22 cellular contexts compared by ENCODE assay signal in the genomic region with DNA sequence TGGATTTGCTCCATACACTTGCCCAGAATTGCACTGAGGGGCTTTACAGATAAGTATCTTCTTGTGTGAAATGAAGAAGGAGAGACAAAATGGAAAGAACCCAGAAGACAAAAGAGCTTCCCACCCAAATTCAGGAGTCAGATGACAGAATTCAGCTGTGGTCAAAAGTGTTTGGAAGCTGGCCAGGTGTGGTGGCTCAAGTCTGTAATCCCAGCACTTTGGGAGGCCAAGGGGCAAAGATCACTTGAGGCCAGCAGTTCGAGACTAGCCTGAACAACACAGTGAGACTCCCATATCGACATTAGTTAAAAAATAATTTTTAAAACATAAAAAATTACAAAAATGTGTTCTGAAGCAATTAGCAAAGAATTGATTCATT. TPM values are rescaled to one million over a fixed set of nuclear protein-coding genes. Genes with fewer than 3 reads are reported as not detected.
DNase-seq lines count a peak whose midpoint lies in the region; ATAC-seq and TF ChIP-seq lines count a peak whose summit lies in the region.
"Had no signal": no experiment of that assay in that cellular context is flagged by ENCODE, and none has a peak within 500 bp of the region (broad histone marks: within the 10 kb centered on the region; RNA-seq: fewer than 3 reads in every experiment).

No MANE protein-coding gene starts in this region.

- no peaks in the 10 kb centered on the region for H3K27me3 ChIP-seq in right atrium auricular region
- H3K27me3 ChIP-seq in PC-9 (ENCODE audit: insufficient read depth, low read depth), result no peaks in the 10 kb centered on the region
- H3K27me3 ChIP-seq in trophoblast cell (ENCODE audit: insufficient read depth, low read length), result no peaks in the 10 kb centered on the region
- H3K27me3 ChIP-seq: BLaER1, heart left ventricle had no signal

- H3K27ac Mint-ChIP-seq in central memory CD8-positive, alpha-beta T cell (ENCODE audit: low read depth), result peak overlapping the region; percentile 54

- WGBS in trophoblast cell (ENCODE audit: extremely low coverage, insufficient coverage, insufficient read length), result no CpG with 5 or more reads among the region's 2 CpGs

- no peak overlapping the region for H3K18ac ChIP-seq in trophoblast cell (ENCODE audit: low read length)

- peaks cover 88% of the 10 kb centered on the region for H3F3A ChIP-seq in PC-9 (ENCODE audit: insufficient read depth, low read depth)

- no peaks in the 10 kb centered on the region for H3K36me3 Mint-ChIP-seq in central memory CD8-positive, alpha-beta T cell (ENCODE audit: insufficient read depth)

- no peak for TF ChIP-seq CTCF in right atrium auricular region (IDR thresholded peaks at IDR 0.05)
- no peak for TF ChIP-seq CTCF in PC-9 (conservative IDR thresholded peaks at IDR 0.05)
- no peak for TF ChIP-seq CTCF in GM13977 (IDR thresholded peaks at IDR 0.05; ENCODE audit: extremely low read depth, insufficient read depth, missing control alignments)

- H4K20me1 ChIP-seq in PC-9 (ENCODE audit: insufficient read depth), result peaks cover 3% of the 10 kb centered on the region; the same call in 1 of the 2 replicates
- H4K20me1 ChIP-seq: BLaER1 had no signal

- H3K9me3 Mint-ChIP-seq in central memory CD8-positive, alpha-beta T cell, result no peaks in the 10 kb centered on the region
- H3K9me3 Mint-ChIP-seq: stimulated activated effector memory CD8-positive, alpha-beta T cell treated with anti-CD3 and anti-CD28 coated beads, Interleukin-12 subunit alpha, Interleukin-12 subunit beta, amount 100 ng/mL, for 72 hours had no signal

- H3K79me2 ChIP-seq in PC-9 (ENCODE audit: low read depth) (peaks cover 4% of the 10 kb centered on the region; the same call in 1 of the 2 replicates), trophoblast cell (ENCODE audit: control insufficient read depth, insufficient read depth, low read length, poor library complexity) (no peaks in the 10 kb centered on the region)

- no peaks in the 10 kb centered on the region for H3K27me3 Mint-ChIP-seq in central memory CD8-positive, alpha-beta T cell

- H3K4me1 ChIP-seq in right atrium auricular region (peaks cover 0 to 4% of the 10 kb centered on the region in 2 donors), PC-9 (replicated peaks; ENCODE audit: insufficient read depth) (peaks cover 46% of the 10 kb centered on the region), trophoblast cell (ENCODE audit: control insufficient read depth in 1 of 2, insufficient read depth in 2 of 2, low read length in 2 of 2) (peaks cover 10 to 18% of the 10 kb centered on the region in 2 experiments)

- H3K27ac ChIP-seq in right atrium auricular region (no peak overlapping the region), PC-9 (0 out of 2 replicates have a peak overlapping the region, but pooled peaks have one; percentile 31), trophoblast cell (ENCODE audit: low read depth, low read length) (no peak overlapping the region)
- H3K27ac ChIP-seq: BLaER1, heart left ventricle had no signal

- no peak overlapping the region for H2BK120ac ChIP-seq in trophoblast cell (ENCODE audit: insufficient read depth, low read length, poor library complexity)

- no peak overlapping the region for H4K12ac ChIP-seq in trophoblast cell (ENCODE audit: low read depth, low read length)

- H3K4ac ChIP-seq in trophoblast cell (ENCODE audit: low read depth, low read length), result no peak overlapping the region

- no peak overlapping the region for H3K4me3 Mint-ChIP-seq in central memory CD8-positive, alpha-beta T cell
- H3K4me3 Mint-ChIP-seq: stimulated activated effector memory CD8-positive, alpha-beta T cell treated with anti-CD3 and anti-CD28 coated beads, Interleukin-12 subunit alpha, Interleukin-12 subunit beta, amount 100 ng/mL, for 72 hours had no signal

- no peak overlapping the region for H3K9ac ChIP-seq in trophoblast cell (ENCODE audit: low read length)
- H3K9ac ChIP-seq: BLaER1 had no signal

- H2BK5ac ChIP-seq in trophoblast cell (ENCODE audit: low read depth, low read length, poor library complexity), result no peak overlapping the region

- peaks cover 27% of the 10 kb centered on the region for H3K4me1 Mint-ChIP-seq in central memory CD8-positive, alpha-beta T cell

- no peak overlapping the region for H3K23ac ChIP-seq in trophoblast cell (ENCODE audit: low read length)

- H2AK5ac ChIP-seq in trophoblast cell (ENCODE audit: low read length), result no peak overlapping the region

- no peaks in the 10 kb centered on the region for H3K9me3 ChIP-seq in right atrium auricular region
- no peaks in the 10 kb centered on the region for H3K9me3 ChIP-seq in PC-9 (ENCODE audit: insufficient read depth, low read depth)
- H3K9me3 ChIP-seq in trophoblast cell (ENCODE audit: insufficient read depth, low read depth, low read length), result no peaks in the 10 kb centered on the region
- H3K9me3 ChIP-seq: BLaER1, Caco-2, heart left ventricle had no signal

- H3K4me2 ChIP-seq in PC-9 (no peak overlapping the region), trophoblast cell (ENCODE audit: low read length) (no peak overlapping the region)
- H3K4me2 ChIP-seq: BLaER1 had no signal

- no peak for ATAC-seq in central memory CD8-positive, alpha-beta T cell (replicated peaks; ENCODE audit: extremely low read depth, poor library complexity, severe bottlenecking)
- ATAC-seq in GM18519 (IDR thresholded peaks at IDR 0.05; ENCODE audit: low FRiP score, unreplicated experiment), result no peak
- ATAC-seq: heart left ventricle; stimulated activated effector memory CD8-positive, alpha-beta T cell treated with anti-CD3 and anti-CD28 coated beads, Interleukin-12 subunit alpha, Interleukin-12 subunit beta, amount 100 ng/mL, for 72 hours had no signal

- H3K14ac ChIP-seq in trophoblast cell (ENCODE audit: low read length), result no peak overlapping the region

- BruUV-seq in PC-9 (replicated peaks; lab: Mats Ljungman, UMichigan), result no TSS peak

- H4K91ac ChIP-seq in trophoblast cell (ENCODE audit: low read depth, low read length), result no peak overlapping the region

- DNase-seq in right atrium auricular region (ENCODE audit: low spot score), result peak; percentile 38
- DNase-seq in cardiac septum (ENCODE audit: low spot score), result no peak
- DNase-seq in PC-9, result no peak
- DNase-seq in central memory CD8-positive, alpha-beta T cell (ENCODE audit: low spot score in 2 of 2), result no peak
- DNase-seq in trophoblast cell, result no peak
- no peak for DNase-seq in GM13977 (ENCODE audit: low spot score)
- DNase-seq: activated CD4-positive, CD25-positive, alpha-beta regulatory T cell; activated naive CD4-positive, alpha-beta T cell treated with anti-CD3 and anti-CD28 coated beads, Interleukin-2, amount 50 U/mL, for 16 hours; aorta; Caco-2; DMS79; heart left ventricle; mammary epithelial cell; NCI-H1092; NCI-H187 treated with DMSO at 0.1 percent for 48 hours; NCI-H524 treated with DMSO at 0.1 percent for 48 hours; stimulated activated CD4-positive, alpha-beta T cell treated with anti-CD3 and anti-CD28 coated beads, Interleukin-2, amount 100 ng/mL, for 48 hours; substantia nigra; T-helper 9 cell had no signal

- intact Hi-C loops in cardiac septum (cut with DNase I) (no loop called here), PC-9 (cut with micrococcal nuclease; ENCODE audit: unreplicated experiment) (no loop called here)

- no peak overlapping the region for H2BK12ac ChIP-seq in trophoblast cell (ENCODE audit: low read length)

- CTCF ChIA-PET in PC-9 (lab: Charles Lee), result no interaction called here

- peaks cover 2% of the 10 kb centered on the region for H3K79me1 ChIP-seq in trophoblast cell (ENCODE audit: low read length)

- POLR2A ChIA-PET in PC-9 (lab: Charles Lee; ENCODE audit: unreplicated experiment), result no interaction called here

- H3K36me3 ChIP-seq in right atrium auricular region, result no peaks in the 10 kb centered on the region
- H3K36me3 ChIP-seq in PC-9 (ENCODE audit: low read depth), result peaks cover 29% of the 10 kb centered on the region; the same call in 1 of the 2 replicates
- H3K36me3 ChIP-seq in trophoblast cell (ENCODE audit: control insufficient read depth in 1 of 2, insufficient read depth in 2 of 2, low read length in 2 of 2), result no peaks in the 10 kb centered on the region
- H3K36me3 ChIP-seq: BLaER1, heart left ventricle had no signal

- H3K9me2 ChIP-seq in PC-9 (ENCODE audit: insufficient read depth), result no peaks in the 10 kb centered on the region

- H2AFZ ChIP-seq in PC-9, result no peak overlapping the region
- no peak overlapping the region for H2AFZ ChIP-seq in trophoblast cell (ENCODE audit: insufficient read depth, low read length, poor library complexity)

- no peak overlapping the region for H4K8ac ChIP-seq in trophoblast cell (ENCODE audit: low read depth, low read length)

- H3K4me3 ChIP-seq in right atrium auricular region (no peak overlapping the region), PC-9 (no peak overlapping the region), trophoblast cell (ENCODE audit: low read depth, low read length) (no peak overlapping the region)
- H3K4me3 ChIP-seq: BLaER1, heart left ventricle had no signal

- in situ Hi-C loops in GM13977 (cut with MboI; ENCODE audit: low pct_unique_long_range_greater_than_20kb, low sequenced_read_pairs, unreplicated experiment), result no loop called here

RNA-seq across cellular contexts. Expression of gene DUSP5, which starts 27.1 kb away (rescaled TPM):
- total RNA-seq in right atrium auricular region (10 to 100 TPM; 17.8 to 28.4 TPM), cardiac septum (29.4 TPM), PC-9 (2021) (14.2 and 19.0 TPM in 2 replicates)
- 157 and 165 TPM in 2 replicates for polyA plus RNA-seq in trophoblast cell (2013)

RNA-seq across cellular contexts. Expression of gene SMC3, which starts 42.6 kb away (rescaled TPM):
- total RNA-seq in right atrium auricular region (10 to 100 TPM; 18.1 to 18.3 TPM), cardiac septum (21.3 TPM), PC-9 (2021) (22.1 and 31.2 TPM in 2 replicates)
- polyA plus RNA-seq in trophoblast cell (2013), result 24.5 and 26.8 TPM in 2 replicates
